ENCODE assay signal across 17 cellular contexts in genomic region chr22:25758316-25758715, GRCh38. TPM values are rescaled to one million over a fixed set of nuclear protein-coding genes. Genes with fewer than 3 reads are reported as not detected.
DNase-seq lines count a peak whose midpoint lies in the region; ATAC-seq, FAIRE-seq and TF ChIP-seq lines count a peak whose summit lies in the region.
"Had no signal": no experiment of that assay in that cellular context is flagged by ENCODE, and none has a peak within 500 bp of the region (broad histone marks: within the 10 kb centered on the region; RNA-seq: fewer than 3 reads in every experiment).

No MANE protein-coding gene starts in this region.

- FAIRE-seq in astrocyte (lab: Jason Lieb, UNC): no peak

- H3K79me2 ChIP-seq in Loucy (ENCODE audit: insufficient read depth, low read length): no peaks in the 10 kb centered on the region
- no peaks in the 10 kb centered on the region for H3K79me2 ChIP-seq in astrocyte (ENCODE audit: insufficient read depth, low read length)

- H3K23ac ChIP-seq in neuronal stem cell (ENCODE audit: low read depth, low read length, poor library complexity): no peak overlapping the region

- DNase-seq in astrocyte (ENCODE audit: low read depth) (peak; percentile 54), myocyte (ENCODE audit: low read depth) (peak; percentile 39), thoracic aorta (ENCODE audit: low spot score) (no peak), aorta (no peak), neuronal stem cell (ENCODE audit: low spot score) (no peak), ureter (ENCODE audit: low spot score) (no peak)
- DNase-seq: Calu3; CD4-positive, alpha-beta T cell; H9; Kasumi-1; NCI-H187; NCI-H69; NK-92 treated with Interleukin-12 subunit alpha and Interleukin-12 subunit beta, amount 100 ng/mL, for 24 hours; SIG-M5 had no signal

- H2AFZ ChIP-seq in Loucy (ENCODE audit: low read length) (no peak overlapping the region), astrocyte (ENCODE audit: low read depth, low read length) (no peak overlapping the region), neuronal stem cell (ENCODE audit: low read length) (no peak overlapping the region)

- ATAC-seq in thoracic aorta (ENCODE audit: insufficient number of reproducible peaks, low FRiP score, low read depth) (no peak), aorta (ENCODE audit: low FRiP score) (no peak)

- peaks cover 17% of the 10 kb centered on the region for H3K4me1 Mint-ChIP-seq in astrocyte (ENCODE audit: low read depth, unreplicated experiment)
- H3K4me1 Mint-ChIP-seq: H9, IgD-negative memory B cell had no signal

- H3K14ac ChIP-seq in neuronal stem cell (ENCODE audit: low read length): no peak overlapping the region

- no peaks in the 10 kb centered on the region for H3K9me3 ChIP-seq in Loucy (ENCODE audit: insufficient read depth, low read depth, low read length)
- no peaks in the 10 kb centered on the region for H3K9me3 ChIP-seq in astrocyte (ENCODE audit: insufficient read depth, low read depth, low read length)
- no peaks in the 10 kb centered on the region for H3K9me3 ChIP-seq in thoracic aorta
- no peaks in the 10 kb centered on the region for H3K9me3 ChIP-seq in aorta (ENCODE audit: control insufficient read depth, low read length)
- no peaks in the 10 kb centered on the region for H3K9me3 ChIP-seq in neuronal stem cell (replicated peaks in 1 of 2; ENCODE audit: control insufficient read depth in 2 of 2, insufficient read depth in 1 of 2, low read depth in 1 of 2, low read length in 2 of 2)

- H3K4me3 ChIP-seq in Loucy (ENCODE audit: low read length, poor library complexity, severe bottlenecking) (no peak overlapping the region), astrocyte (ENCODE audit: insufficient read depth, low read depth, low read length) (no peak overlapping the region), thoracic aorta (no peak overlapping the region), aorta (ENCODE audit: low read length in 2 of 2) (no peak overlapping the region), neuronal stem cell (ENCODE audit: low read length in 2 of 2) (no peak overlapping the region)

- H3K9me2 ChIP-seq in Loucy (replicated peaks; ENCODE audit: low read depth, low read length): no peaks in the 10 kb centered on the region

- H3K27ac Mint-ChIP-seq in astrocyte (ENCODE audit: unreplicated experiment): peak overlapping the region; percentile 98
- H3K27ac Mint-ChIP-seq: CD4-positive, alpha-beta T cell; H9; IgD-negative memory B cell had no signal

- H2BK15ac ChIP-seq in neuronal stem cell (ENCODE audit: low read length): no peak overlapping the region

- H3K4me1 ChIP-seq in Loucy (ENCODE audit: insufficient read depth, low read length, poor library complexity, severe bottlenecking) (peaks cover 49% of the 10 kb centered on the region), astrocyte (ENCODE audit: insufficient read depth, low read length) (peaks cover 30% of the 10 kb centered on the region), thoracic aorta (ENCODE audit: control insufficient read depth in 1 of 2, low read depth in 2 of 2) (peaks cover 14 to 59% of the 10 kb centered on the region in 2 donors), aorta (ENCODE audit: control insufficient read depth in 1 of 2, insufficient read depth in 2 of 2, low read length in 2 of 2) (no peaks in the 10 kb centered on the region), neuronal stem cell (ENCODE audit: control insufficient read depth in 2 of 2, insufficient read depth in 1 of 2, low read depth in 1 of 2, low read length in 2 of 2) (no peaks in the 10 kb centered on the region)

- no peak overlapping the region for H2BK5ac ChIP-seq in neuronal stem cell (ENCODE audit: low read length)

- no peak overlapping the region for H2AK5ac ChIP-seq in neuronal stem cell (ENCODE audit: low read depth, low read length)

- H3K4me2 ChIP-seq in Loucy (ENCODE audit: low read depth, low read length, poor library complexity, severe bottlenecking) (no peak overlapping the region), astrocyte (ENCODE audit: low read length) (no peak overlapping the region), neuronal stem cell (ENCODE audit: insufficient read depth, low read length, poor library complexity, severe bottlenecking) (no peak overlapping the region)

- H3K27ac ChIP-seq in astrocyte (ENCODE audit: low read depth, low read length) (no peak overlapping the region), thoracic aorta (peak overlapping the region; percentile 73 to 90), aorta (ENCODE audit: low read depth in 1 of 2, low read length in 2 of 2) (no peak overlapping the region), neuronal stem cell (replicated peaks; ENCODE audit: low read length) (no peak overlapping the region)

- no peaks in the 10 kb centered on the region for H3K79me1 ChIP-seq in neuronal stem cell (ENCODE audit: low read depth, low read length)

- no peak overlapping the region for H2BK120ac ChIP-seq in neuronal stem cell (ENCODE audit: low read depth, low read length)

- WGBS in aorta, 2 donors: 96 to 97% methylated on average over 8 of the region's 8 CpGs
- no CpG with 5 or more reads among the region's 8 CpGs for WGBS in neuronal stem cell (ENCODE audit: extremely low coverage in 2 of 2, insufficient read length in 2 of 2, insufficient replicate concordance in 1 of 2), 2 donors

- no peak overlapping the region for H4K8ac ChIP-seq in neuronal stem cell (ENCODE audit: low read depth, low read length)

- H3K4me3 Mint-ChIP-seq in astrocyte (ENCODE audit: unreplicated experiment): no peak overlapping the region
- H3K4me3 Mint-ChIP-seq: CD4-positive, alpha-beta T cell; H9; IgD-negative memory B cell had no signal

- no peaks in the 10 kb centered on the region for H4K20me1 ChIP-seq in Loucy (ENCODE audit: insufficient read depth, low read length, poor library complexity, severe bottlenecking)
- H4K20me1 ChIP-seq in astrocyte (ENCODE audit: insufficient read depth, low read length): no peaks in the 10 kb centered on the region

- H3K36me3 Mint-ChIP-seq in astrocyte (ENCODE audit: low read depth, unreplicated experiment): no peaks in the 10 kb centered on the region
- H3K36me3 Mint-ChIP-seq: IgD-negative memory B cell had no signal

- H3K9ac ChIP-seq in Loucy (ENCODE audit: low read depth, low read length, poor library complexity, severe bottlenecking): peak overlapping the region; percentile 58
- H3K9ac ChIP-seq in astrocyte (ENCODE audit: low read length): no peak overlapping the region
- no peak overlapping the region for H3K9ac ChIP-seq in neuronal stem cell (ENCODE audit: low read depth, low read length, poor library complexity)

- no peak overlapping the region for H4K91ac ChIP-seq in neuronal stem cell (ENCODE audit: low read depth, low read length, poor library complexity)

- H3K9me3 Mint-ChIP-seq in astrocyte (ENCODE audit: unreplicated experiment): peaks cover 11% of the 10 kb centered on the region
- H3K9me3 Mint-ChIP-seq: CD4-positive, alpha-beta T cell; IgD-negative memory B cell had no signal

- H3K18ac ChIP-seq in neuronal stem cell (ENCODE audit: low read length): no peak overlapping the region

- intact Hi-C loops in aorta (cut with DNase I): no loop called here

- no peaks in the 10 kb centered on the region for H3K36me3 ChIP-seq in Loucy (ENCODE audit: insufficient read depth, low read length)
- no peaks in the 10 kb centered on the region for H3K36me3 ChIP-seq in astrocyte (ENCODE audit: insufficient read depth, low read length)
- peaks cover 12% of the 10 kb centered on the region for H3K36me3 ChIP-seq in thoracic aorta
- no peaks in the 10 kb centered on the region for H3K36me3 ChIP-seq in aorta (ENCODE audit: control insufficient read depth in 1 of 2, insufficient read depth in 2 of 2, low read length in 1 of 2)
- no peaks in the 10 kb centered on the region for H3K36me3 ChIP-seq in neuronal stem cell (replicated peaks in 1 of 2; ENCODE audit: control insufficient read depth in 2 of 2, insufficient read depth in 2 of 2, low read length in 2 of 2)

- no peak for TF ChIP-seq CTCF in Loucy (conservative IDR thresholded peaks at IDR 0.05; ENCODE audit: low read length)
- TF ChIP-seq CTCF in astrocyte (IDR thresholded peaks at IDR 0.05; ENCODE audit: insufficient read depth, low read depth, low read length): no peak
- no peak for TF ChIP-seq CTCF in thoracic aorta (IDR thresholded peaks at IDR 0.05)

- no peak overlapping the region for H2BK12ac ChIP-seq in neuronal stem cell (ENCODE audit: low read length)

- H3K27me3 ChIP-seq in Loucy (ENCODE audit: insufficient read depth, low read length, poor library complexity, severe bottlenecking): no peaks in the 10 kb centered on the region
- H3K27me3 ChIP-seq in astrocyte (ENCODE audit: insufficient read depth, low read length): no peaks in the 10 kb centered on the region
- H3K27me3 ChIP-seq in thoracic aorta (replicated peaks; ENCODE audit: insufficient read depth): no peaks in the 10 kb centered on the region
- no peaks in the 10 kb centered on the region for H3K27me3 ChIP-seq in aorta (ENCODE audit: control insufficient read depth in 1 of 2, insufficient read depth in 2 of 2, low read length in 1 of 2)
- H3K27me3 ChIP-seq in neuronal stem cell (ENCODE audit: control insufficient read depth in 3 of 3, insufficient read depth in 3 of 3, low read depth in 1 of 3, low read length in 3 of 3): no peaks in the 10 kb centered on the region

- no peak overlapping the region for H3K4ac ChIP-seq in neuronal stem cell (ENCODE audit: low read length)

- H3F3A ChIP-seq in Loucy (ENCODE audit: low read depth): 0 out of 2 replicates have a peak, but pooled peaks cover 2% of the 10 kb centered on the region

- H3K27me3 Mint-ChIP-seq in astrocyte (ENCODE audit: low read depth, unreplicated experiment): no peaks in the 10 kb centered on the region
- H3K27me3 Mint-ChIP-seq: CD4-positive, alpha-beta T cell; IgD-negative memory B cell had no signal

RNA-seq across cellular contexts. Expression of gene MYO18B, which starts 16.3 kb away (rescaled TPM):
- total RNA-seq in astrocyte (0.07 TPM in 2 replicates), myocyte (165 and 251 TPM in 2 replicates), thoracic aorta (10 to 100 TPM; 45.6 to 73.5 TPM), aorta (10 to 100 TPM; 19.9 to 31.6 TPM), ureter (0.34 TPM)
- 73.3 TPM for polyA plus RNA-seq in myocyte (2012)
- 10 to 100 TPM; 10.1 to 24.3 TPM for polyA plus RNA-seq in aorta
- polyA plus RNA-seq in neuronal stem cell (2013, experiment 1 of 2): 0.06 TPM
- 0.03 TPM for polyA plus RNA-seq in neuronal stem cell (2013, experiment 2 of 2)
- total RNA-seq: OCI-LY7 had no signal
- polyA plus RNA-seq: IgD-negative memory B cell had no signal

Comparison
In these comparisons a context has a peak if more than half of its experiments do, and no peak if none do; other contexts are left out.
1. DNase-seq: peak in astrocyte (single experiment) and myocyte (single experiment); none in thoracic aorta (single experiment), aorta (0 of 2), neuronal stem cell (single experiment) and ureter (single experiment).
2. H3K27ac ChIP-seq: peak in thoracic aorta (2 of 2); none in astrocyte (single experiment), aorta (0 of 2) and neuronal stem cell (single experiment).
3. RNA of gene MYO18B, which starts 16.3 kb away (total RNA-seq): 165 to 251 TPM in myocyte, 45.6 to 73.5 TPM in thoracic aorta and 19.9 to 31.6 TPM in aorta; 0.34 TPM in ureter (single experiment) and 0.07 TPM in astrocyte; every median in the first group is over 10 times any median in the second.